1 cellular context compared by ENCODE assay signal in the genomic region with DNA sequence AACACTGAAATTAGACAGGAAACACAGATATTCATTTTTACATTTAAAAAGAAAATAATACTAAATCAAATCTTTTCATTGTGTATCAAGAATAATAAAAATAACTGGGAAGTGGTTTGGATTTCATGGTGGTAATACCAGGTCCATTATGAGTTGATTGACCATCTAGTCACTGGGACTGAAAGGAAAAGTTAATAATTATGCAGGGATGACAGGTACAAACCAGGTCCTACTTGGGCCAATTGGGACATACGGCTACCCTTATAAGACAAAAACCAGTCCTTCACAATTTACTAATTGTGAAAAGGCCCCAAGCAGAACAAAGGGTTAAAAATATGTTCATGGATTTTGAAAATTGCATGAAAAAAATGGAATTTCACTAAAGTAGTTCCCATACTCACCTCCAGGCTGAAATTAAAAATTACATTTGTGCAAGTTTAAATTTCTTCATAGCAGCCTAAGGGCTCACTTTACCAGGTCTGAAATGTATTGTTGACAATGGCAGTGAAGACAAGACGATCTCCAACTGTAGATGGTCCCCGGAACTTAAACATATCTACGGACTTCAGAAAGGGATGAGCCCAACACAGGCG.
TF ChIP-seq lines count a peak whose summit lies in the region.

No MANE protein-coding gene starts in this region.

TF ChIP-seq in HepG2, 621 proteins besides CTCF, POLR2A, EP300 and RAD21:
- TF ChIP-seq, protein P1, sequence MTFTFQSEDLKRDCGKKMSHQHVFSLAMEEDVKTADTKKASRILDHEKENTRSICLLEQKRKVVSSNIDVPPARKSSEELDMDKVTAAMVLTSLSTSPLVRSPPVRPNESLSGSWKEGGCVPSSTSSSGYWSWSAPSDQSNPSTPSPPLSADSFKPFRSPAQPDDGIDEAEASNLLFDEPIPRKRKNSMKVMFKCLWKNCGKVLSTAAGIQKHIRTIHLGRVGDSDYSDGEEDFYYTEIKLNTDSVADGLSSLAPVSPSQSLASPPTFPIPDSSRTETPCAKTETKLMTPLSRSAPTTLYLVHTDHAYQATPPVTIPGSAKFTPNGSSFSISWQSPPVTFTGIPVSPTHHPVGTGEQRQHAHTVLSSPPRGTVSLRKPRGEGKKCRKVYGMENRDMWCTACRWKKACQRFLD (CRISPR knock-in tag; IDR thresholded peaks at IDR 0.05; ENCODE audit: borderline replicate concordance), result no peak
- TF ChIP-seq, protein P2, sequence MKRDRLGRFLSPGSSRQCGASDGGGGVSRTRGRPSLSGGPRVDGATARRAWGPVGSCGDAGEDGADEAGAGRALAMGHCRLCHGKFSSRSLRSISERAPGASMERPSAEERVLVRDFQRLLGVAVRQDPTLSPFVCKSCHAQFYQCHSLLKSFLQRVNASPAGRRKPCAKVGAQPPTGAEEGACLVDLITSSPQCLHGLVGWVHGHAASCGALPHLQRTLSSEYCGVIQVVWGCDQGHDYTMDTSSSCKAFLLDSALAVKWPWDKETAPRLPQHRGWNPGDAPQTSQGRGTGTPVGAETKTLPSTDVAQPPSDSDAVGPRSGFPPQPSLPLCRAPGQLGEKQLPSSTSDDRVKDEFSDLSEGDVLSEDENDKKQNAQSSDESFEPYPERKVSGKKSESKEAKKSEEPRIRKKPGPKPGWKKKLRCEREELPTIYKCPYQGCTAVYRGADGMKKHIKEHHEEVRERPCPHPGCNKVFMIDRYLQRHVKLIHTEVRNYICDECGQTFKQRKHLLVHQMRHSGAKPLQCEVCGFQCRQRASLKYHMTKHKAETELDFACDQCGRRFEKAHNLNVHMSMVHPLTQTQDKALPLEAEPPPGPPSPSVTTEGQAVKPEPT (CRISPR knock-in tag; IDR thresholded peaks at IDR 0.05; ENCODE audit: low read depth), result no peak
- TF ChIP-seq ZKSCAN5 (CRISPR knock-in tag; IDR thresholded peaks at IDR 0.05) (no peak), RNF2 (conservative IDR thresholded peaks at IDR 0.05; ENCODE audit: low read depth) (no peak), ZNF230 (CRISPR knock-in tag; IDR thresholded peaks at IDR 0.05) (no peak), AGO2 (optimal IDR thresholded peaks at IDR 0.05; ENCODE audit: low read depth, low read length) (no peak), ZFYVE20 (CRISPR knock-in tag; IDR thresholded peaks at IDR 0.05; ENCODE audit: borderline replicate concordance, low read depth) (no peak), SMARCE1 (IDR thresholded peaks at IDR 0.05; ENCODE audit: borderline replicate concordance) (no peak), SP5 (CRISPR knock-in tag; IDR thresholded peaks at IDR 0.05; ENCODE audit: borderline replicate concordance, low read depth) (no peak)
- TF ChIP-seq, protein P3, sequence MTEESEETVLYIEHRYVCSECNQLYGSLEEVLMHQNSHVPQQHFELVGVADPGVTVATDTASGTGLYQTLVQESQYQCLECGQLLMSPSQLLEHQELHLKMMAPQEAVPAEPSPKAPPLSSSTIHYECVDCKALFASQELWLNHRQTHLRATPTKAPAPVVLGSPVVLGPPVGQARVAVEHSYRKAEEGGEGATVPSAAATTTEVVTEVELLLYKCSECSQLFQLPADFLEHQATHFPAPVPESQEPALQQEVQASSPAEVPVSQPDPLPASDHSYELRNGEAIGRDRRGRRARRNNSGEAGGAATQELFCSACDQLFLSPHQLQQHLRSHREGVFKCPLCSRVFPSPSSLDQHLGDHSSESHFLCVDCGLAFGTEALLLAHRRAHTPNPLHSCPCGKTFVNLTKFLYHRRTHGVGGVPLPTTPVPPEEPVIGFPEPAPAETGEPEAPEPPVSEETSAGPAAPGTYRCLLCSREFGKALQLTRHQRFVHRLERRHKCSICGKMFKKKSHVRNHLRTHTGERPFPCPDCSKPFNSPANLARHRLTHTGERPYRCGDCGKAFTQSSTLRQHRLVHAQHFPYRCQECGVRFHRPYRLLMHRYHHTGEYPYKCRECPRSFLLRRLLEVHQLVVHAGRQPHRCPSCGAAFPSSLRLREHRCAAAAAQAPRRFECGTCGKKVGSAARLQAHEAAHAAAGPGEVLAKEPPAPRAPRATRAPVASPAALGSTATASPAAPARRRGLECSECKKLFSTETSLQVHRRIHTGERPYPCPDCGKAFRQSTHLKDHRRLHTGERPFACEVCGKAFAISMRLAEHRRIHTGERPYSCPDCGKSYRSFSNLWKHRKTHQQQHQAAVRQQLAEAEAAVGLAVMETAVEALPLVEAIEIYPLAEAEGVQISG (CRISPR knock-in tag; IDR thresholded peaks at IDR 0.05), result no peak
- TF ChIP-seq, protein P4, sequence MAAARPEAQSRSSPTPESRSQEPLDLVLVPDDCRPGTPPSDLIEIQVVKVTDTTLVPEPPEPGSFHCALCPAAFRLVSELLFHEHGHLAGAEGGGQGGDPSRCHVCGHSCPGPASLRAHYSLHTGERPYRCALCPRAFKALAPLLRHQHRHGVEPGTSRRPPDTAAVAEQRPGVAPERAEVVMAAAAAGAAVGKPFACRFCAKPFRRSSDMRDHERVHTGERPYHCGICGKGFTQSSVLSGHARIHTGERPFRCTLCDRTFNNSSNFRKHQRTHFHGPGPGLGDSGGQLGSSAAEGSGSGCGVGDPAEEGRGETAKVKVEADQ (CRISPR knock-in tag; IDR thresholded peaks at IDR 0.05; ENCODE audit: borderline replicate concordance), result no peak
TF ChIP-seq in HepG2: peak in this region for 0.
